ENCODE assay signal across 24 cellular contexts in genomic region chr11:112745958-112746357, GRCh38.
DNase-seq lines count a peak whose midpoint lies in the region; ATAC-seq lines count a peak whose summit lies in the region.
"Had no signal": no experiment of that assay in that cellular context is flagged by ENCODE, and none has a peak within 500 bp of the region (broad histone marks: within the 10 kb centered on the region; RNA-seq: fewer than 3 reads in every experiment).

No MANE protein-coding gene starts in this region.

- H4K91ac ChIP-seq in trophoblast cell (ENCODE audit: low read depth, low read length), result no peak overlapping the region

- no peak overlapping the region for H3K18ac ChIP-seq in trophoblast cell (ENCODE audit: low read length)

- H3K14ac ChIP-seq in trophoblast cell (ENCODE audit: low read length), result no peak overlapping the region

- H3K4me1 ChIP-seq in BLaER1 treated with 17β-estradiol and CSF1 and Interleukin-3, amounts not matched to agents 10 nM and 100 nM, result peaks cover 0 to 14% (median 11%) of the 10 kb centered on the region in 10 experiments; a peak in 10 of 20 replicates
- H3K4me1 ChIP-seq in trophoblast cell (ENCODE audit: control insufficient read depth in 1 of 2, insufficient read depth in 2 of 2, low read length in 2 of 2), result no peaks in the 10 kb centered on the region
- H3K4me1 ChIP-seq: Peyer's patch, right atrium auricular region, transverse colon had no signal

- no peak overlapping the region for H2BK12ac ChIP-seq in trophoblast cell (ENCODE audit: low read length)

- H3K4me3 Mint-ChIP-seq in T-helper 17 cell, result peak overlapping the region; percentile 0
- H3K4me3 Mint-ChIP-seq: activated CD8-positive, alpha-beta T cell treated with anti-CD3 and anti-CD28 coated beads, Interleukin-2, amount 10 ng/mL, durations not matched to agents 7 days and 5 days; CD4-positive, CD25-positive, alpha-beta regulatory T cell; central memory CD8-positive, alpha-beta T cell; GM23338; HFFc6 had no signal

- H3K9ac ChIP-seq in BLaER1 treated with 17β-estradiol and CSF1 and Interleukin-3, amounts not matched to agents 10 nM and 100 nM, result peak overlapping the region; percentile 46 to 68 (median 60); a peak in 19 of 22 replicates
- no peak overlapping the region for H3K9ac ChIP-seq in trophoblast cell (ENCODE audit: low read length)
- H3K9ac ChIP-seq: KMS-11 had no signal

- H2BK5ac ChIP-seq in trophoblast cell (ENCODE audit: low read depth, low read length, poor library complexity), result no peak overlapping the region

- H3K23ac ChIP-seq in trophoblast cell (ENCODE audit: low read length), result no peak overlapping the region

- peaks cover 2% of the 10 kb centered on the region for H3K4me1 Mint-ChIP-seq in T-helper 17 cell
- H3K4me1 Mint-ChIP-seq: CD4-positive, CD25-positive, alpha-beta regulatory T cell had no signal

- peak; percentile 27 for DNase-seq in DMS53 (lab: John Stamatoyannopoulos, UW)
- no peak for DNase-seq in DMS53 treated with DMSO at 0.1 percent for 48 hours (lab: John Stamatoyannopoulos, UW; ENCODE audit: unreplicated experiment)
- peak; percentile 21 for DNase-seq in NCI-H146 treated with DMSO at 0.1 percent for 48 hours (lab: John Stamatoyannopoulos, UW; ENCODE audit: unreplicated experiment)
- no peak for DNase-seq in T-helper 17 cell
- DNase-seq in SKM-1 (lab: John Stamatoyannopoulos, UW; ENCODE audit: unreplicated experiment), result no peak
- no peak for DNase-seq in trophoblast cell
- DNase-seq: activated CD8-positive, alpha-beta T cell treated with anti-CD3 and anti-CD28 coated beads, Interleukin-2, amount 10 ng/mL, durations not matched to agents 7 days and 5 days; activated gamma-delta T cell treated with Interleukin-2 at 50 U/mL for 16 hours; CD4-positive, CD25-positive, alpha-beta regulatory T cell; HFFc6; mucosa of descending colon; NCI-H187 treated with DMSO at 0.1 percent for 48 hours; NCI-H446 treated with DMSO at 0.1 percent for 48 hours; Peyer's patch; stimulated activated CD4-positive, alpha-beta T cell treated with anti-CD3 and anti-CD28 coated beads, Interleukin-2, amount 100 ng/mL, for 48 hours; transverse colon had no signal

- no peaks in the 10 kb centered on the region for H3K36me3 ChIP-seq in BLaER1 treated with 17β-estradiol and CSF1 and Interleukin-3, amounts not matched to agents 10 nM and 100 nM
- H3K36me3 ChIP-seq in trophoblast cell (ENCODE audit: control insufficient read depth in 1 of 2, insufficient read depth in 2 of 2, low read length in 2 of 2), result no peaks in the 10 kb centered on the region
- H3K36me3 ChIP-seq: Peyer's patch, right atrium auricular region, transverse colon had no signal

- WGBS in trophoblast cell (ENCODE audit: extremely low coverage, insufficient coverage, insufficient read length), result 100% methylated on average over 1 of the region's 6 CpGs

- peaks cover 4% of the 10 kb centered on the region for H3K36me3 Mint-ChIP-seq in T-helper 17 cell (ENCODE audit: low read depth)
- H3K36me3 Mint-ChIP-seq: CD4-positive, CD25-positive, alpha-beta regulatory T cell had no signal

- peak overlapping the region in 9 of 11 experiments; percentile 18 to 73 (median 51); a peak in 13 of 22 replicates for H3K27ac ChIP-seq in BLaER1 treated with 17β-estradiol and CSF1 and Interleukin-3, amounts not matched to agents 10 nM and 100 nM
- H3K27ac ChIP-seq in trophoblast cell (ENCODE audit: low read depth, low read length), result no peak overlapping the region
- H3K27ac ChIP-seq: 22Rv1, KMS-11, Peyer's patch, right atrium auricular region, transverse colon had no signal

- H3K4me3 ChIP-seq in BLaER1 treated with 17β-estradiol and CSF1 and Interleukin-3, amounts not matched to agents 10 nM and 100 nM, result peak overlapping the region; percentile 43 to 61 (median 56)
- H3K4me3 ChIP-seq in trophoblast cell (ENCODE audit: low read depth, low read length), result no peak overlapping the region
- H3K4me3 ChIP-seq: GM23338, mucosa of descending colon, Peyer's patch, right atrium auricular region, transverse colon had no signal

- H3K79me2 ChIP-seq in trophoblast cell (ENCODE audit: control insufficient read depth, insufficient read depth, low read length, poor library complexity), result no peaks in the 10 kb centered on the region

- no peak overlapping the region for H2AK5ac ChIP-seq in trophoblast cell (ENCODE audit: low read length)

- H4K8ac ChIP-seq in trophoblast cell (ENCODE audit: low read depth, low read length), result no peak overlapping the region

- H3K27me3 Mint-ChIP-seq in T-helper 17 cell, result peaks cover 36% of the 10 kb centered on the region
- H3K27me3 Mint-ChIP-seq: CD4-positive, CD25-positive, alpha-beta regulatory T cell had no signal

- H3K4me2 ChIP-seq in BLaER1 treated with 17β-estradiol and CSF1 and Interleukin-3, amounts not matched to agents 10 nM and 100 nM, result peak overlapping the region; percentile 58 to 85 (median 72)
- H3K4me2 ChIP-seq in trophoblast cell (ENCODE audit: low read length), result no peak overlapping the region
- H3K4me2 ChIP-seq: GM23338, KMS-11 had no signal

- no peak overlapping the region for H2AFZ ChIP-seq in trophoblast cell (ENCODE audit: insufficient read depth, low read length, poor library complexity)
- H2AFZ ChIP-seq: GM23338 had no signal

- H2BK120ac ChIP-seq in trophoblast cell (ENCODE audit: insufficient read depth, low read length, poor library complexity), result no peak overlapping the region

- ATAC-seq in T-helper 17 cell (no peak), GM19324 (IDR thresholded peaks at IDR 0.05; ENCODE audit: low FRiP score, unreplicated experiment) (no peak)
- ATAC-seq: activated CD4-positive, CD25-positive, alpha-beta regulatory T cell treated with anti-CD3 and anti-CD28 coated beads, Interleukin-2, amount 50 U/mL, for 24 hours; activated CD8-positive, alpha-beta T cell treated with anti-CD3 and anti-CD28 coated beads, Interleukin-2, amount 10 ng/mL, durations not matched to agents 7 days and 5 days; GM23338; mucosa of descending colon had no signal

- no peak overlapping the region for H4K12ac ChIP-seq in trophoblast cell (ENCODE audit: low read depth, low read length)

- no peaks in the 10 kb centered on the region for H3K79me1 ChIP-seq in trophoblast cell (ENCODE audit: low read length)

- H3K27ac Mint-ChIP-seq in T-helper 17 cell, result no peak overlapping the region
- H3K27ac Mint-ChIP-seq: activated CD8-positive, alpha-beta T cell treated with anti-CD3 and anti-CD28 coated beads, Interleukin-2, amount 10 ng/mL, durations not matched to agents 7 days and 5 days; CD4-positive, CD25-positive, alpha-beta regulatory T cell; GM23338; HFFc6 had no signal

- no peaks in the 10 kb centered on the region for H3K27me3 ChIP-seq in BLaER1 treated with 17β-estradiol and CSF1 and Interleukin-3, amounts not matched to agents 10 nM and 100 nM
- no peaks in the 10 kb centered on the region for H3K27me3 ChIP-seq in trophoblast cell (ENCODE audit: insufficient read depth, low read length)
- H3K27me3 ChIP-seq: Peyer's patch, right atrium auricular region, transverse colon had no signal

- H3K4ac ChIP-seq in trophoblast cell (ENCODE audit: low read depth, low read length), result no peak overlapping the region

- no peaks in the 10 kb centered on the region for H4K20me1 ChIP-seq in BLaER1 treated with 17β-estradiol and CSF1 and Interleukin-3, amounts not matched to agents 10 nM and 100 nM

- no peaks in the 10 kb centered on the region for H3K9me3 ChIP-seq in BLaER1 treated with 17β-estradiol and CSF1 and Interleukin-3, amounts not matched to agents 10 nM and 100 nM (replicated peaks in 1 of 11)
- H3K9me3 ChIP-seq in T-helper 17 cell (ENCODE audit: control insufficient read depth, low read length, poor library complexity, severe bottlenecking), result no peaks in the 10 kb centered on the region
- no peaks in the 10 kb centered on the region for H3K9me3 ChIP-seq in trophoblast cell (ENCODE audit: insufficient read depth, low read depth, low read length)
- H3K9me3 ChIP-seq: mucosa of descending colon, Peyer's patch, right atrium auricular region, transverse colon had no signal

Comparison
In these comparisons a context has a peak if more than half of its experiments do, and no peak if none do; other contexts are left out.
1. DNase-seq: peak in DMS53 (single experiment) and NCI-H146 treated with DMSO at 0.1 percent for 48 hours (single experiment); none in DMS53 treated with DMSO at 0.1 percent for 48 hours (single experiment), T-helper 17 cell (0 of 3), SKM-1 (single experiment) and trophoblast cell (0 of 2).